1 cellular context compared by ENCODE assay signal in genomic region chr7:101411477-101411954, GRCh38.
TF ChIP-seq lines count a peak whose summit lies in the region.

No MANE protein-coding gene starts in this region.

TF ChIP-seq in HepG2, 621 proteins besides CTCF, POLR2A, EP300 and RAD21 (continued from another document and continues in another):
- TF ChIP-seq TRIM22 (IDR thresholded peaks at IDR 0.05) (no peak), ZNF550 (CRISPR knock-in tag; IDR thresholded peaks at IDR 0.05; ENCODE audit: borderline replicate concordance) (no peak), ZBTB1 (CRISPR knock-in tag; IDR thresholded peaks at IDR 0.05; ENCODE audit: borderline replicate concordance) (no peak), HDAC2 (CRISPR knock-in tag; IDR thresholded peaks at IDR 0.05) (no peak), SP5 (CRISPR knock-in tag; IDR thresholded peaks at IDR 0.05; ENCODE audit: borderline replicate concordance, low read depth) (no peak), NR2C2 (CRISPR knock-in tag; IDR thresholded peaks at IDR 0.05; ENCODE audit: borderline replicate concordance) (no peak), SNAPC2 (CRISPR knock-in tag; IDR thresholded peaks at IDR 0.05) (no peak), ERF (CRISPR knock-in tag; IDR thresholded peaks at IDR 0.05) (0 out of 2 replicates have a peak, but pooled peaks have one; percentile 27), ZNF430 (CRISPR knock-in tag; IDR thresholded peaks at IDR 0.05) (no peak), ZSCAN20 (CRISPR knock-in tag; IDR thresholded peaks at IDR 0.05; ENCODE audit: borderline replicate concordance) (no peak), ZBTB40 (IDR thresholded peaks at IDR 0.05) (no peak), ZBTB40 (CRISPR knock-in tag; IDR thresholded peaks at IDR 0.05) (no peak), ZC3H4 (CRISPR knock-in tag; IDR thresholded peaks at IDR 0.05; ENCODE audit: borderline replicate concordance) (no peak), ZNF878 (CRISPR knock-in tag; IDR thresholded peaks at IDR 0.05) (no peak), CBX1 (IDR thresholded peaks at IDR 0.05; ENCODE audit: low read depth) (no peak), SKI (IDR thresholded peaks at IDR 0.05; ENCODE audit: partially characterized antibody) (no peak), ZNF234 (CRISPR knock-in tag; conservative IDR thresholded peaks at IDR 0.05) (no peak), ZNF547 (CRISPR knock-in tag; IDR thresholded peaks at IDR 0.05) (no peak), ETS1 (CRISPR knock-in tag; IDR thresholded peaks at IDR 0.05) (no peak), ZFY (CRISPR knock-in tag; IDR thresholded peaks at IDR 0.05) (no peak), HNRNPL (IDR thresholded peaks at IDR 0.05; ENCODE audit: low read depth, low read length) (0 out of 2 replicates have a peak, but pooled peaks have one; percentile 2), ZBTB42 (CRISPR knock-in tag; IDR thresholded peaks at IDR 0.05) (no peak), SMYD3 (CRISPR knock-in tag; IDR thresholded peaks at IDR 0.05) (no peak), CHCHD3 (CRISPR knock-in tag; IDR thresholded peaks at IDR 0.05) (no peak), ELF1 (CRISPR knock-in tag; IDR thresholded peaks at IDR 0.05) (no peak), DPF2 (CRISPR knock-in tag; IDR thresholded peaks at IDR 0.05; ENCODE audit: borderline replicate concordance, low read depth) (no peak), E2F2 (CRISPR knock-in tag; IDR thresholded peaks at IDR 0.05; ENCODE audit: borderline replicate concordance) (no peak), ZNF770 (CRISPR knock-in tag; IDR thresholded peaks at IDR 0.05) (peak; percentile 16; the same call in 1 of the 2 replicates), PREB (CRISPR knock-in tag; IDR thresholded peaks at IDR 0.05) (no peak), KMT2A (CRISPR knock-in tag; IDR thresholded peaks at IDR 0.05) (no peak), NCOR1 (IDR thresholded peaks at IDR 0.05; ENCODE audit: borderline replicate concordance, low read length) (no peak), SAFB2 (CRISPR knock-in tag; IDR thresholded peaks at IDR 0.05; ENCODE audit: borderline replicate concordance, low read depth) (no peak), TARDBP (CRISPR knock-in tag; IDR thresholded peaks at IDR 0.05) (no peak), RFXAP (CRISPR knock-in tag; IDR thresholded peaks at IDR 0.05; ENCODE audit: borderline replicate concordance) (no peak), ZNF576 (CRISPR knock-in tag; IDR thresholded peaks at IDR 0.05) (no peak), ZNF383 (CRISPR knock-in tag; IDR thresholded peaks at IDR 0.05; ENCODE audit: borderline replicate concordance) (no peak), ZNF281 (CRISPR knock-in tag; IDR thresholded peaks at IDR 0.05; ENCODE audit: borderline replicate concordance) (no peak), ZNF501 (CRISPR knock-in tag; IDR thresholded peaks at IDR 0.05) (peak; percentile 1; the same call in 1 of the 2 replicates), ZNF720 (CRISPR knock-in tag; IDR thresholded peaks at IDR 0.05) (no peak), HMGXB4 (CRISPR knock-in tag; IDR thresholded peaks at IDR 0.05; ENCODE audit: borderline replicate concordance in 1 of 2, low read depth in 1 of 2) (no peak; a peak in 1 of 4 replicates), ZNF75D (CRISPR knock-in tag; IDR thresholded peaks at IDR 0.05; ENCODE audit: borderline replicate concordance) (no peak), ZFP62 (CRISPR knock-in tag; IDR thresholded peaks at IDR 0.05) (no peak)
